ENCODE assay signal across 24 cellular contexts in genomic region chr4:105304085-105304484, GRCh38.
"Had no signal": no experiment of that assay in that cellular context is flagged by ENCODE, and none has a peak within 500 bp of the region (broad histone marks: within the 10 kb centered on the region; RNA-seq: fewer than 3 reads in every experiment).

No MANE protein-coding gene starts in this region.

- H3K27ac ChIP-seq: body of pancreas, epithelial cell of prostate, esophagus squamous epithelium, heart right ventricle, tibial nerve, WERI-Rb-1 had no signal

- H3K4me1 Mint-ChIP-seq: mesothelial cell of epicardium, neural crest cell had no signal

- H3K27ac Mint-ChIP-seq: mesothelial cell of epicardium had no signal

- H3K9me3 ChIP-seq: body of pancreas had no signal

- H3K27me3 ChIP-seq: body of pancreas, esophagus squamous epithelium, heart right ventricle, tibial nerve had no signal

- H3K4me3 Mint-ChIP-seq: activated CD8-positive, alpha-beta memory T cell treated with anti-CD3 and anti-CD28 coated beads, Interleukin-2, amount 10 ng/mL, durations not matched to agents 7 days and 5 days; mesothelial cell of epicardium; naive B cell; neural crest cell; T-helper 1 cell treated with Interleukin-12 subunit alpha and Interleukin-12 subunit beta and Interleukin-4 antibody, amounts not matched to agents 30 μg/mL and 1 μg/mL, for 36 hours had no signal

- H3K4me3 ChIP-seq: body of pancreas, esophagus squamous epithelium, heart right ventricle, tibial nerve had no signal

- H3K4me1 ChIP-seq: body of pancreas, esophagus squamous epithelium, tibial nerve had no signal

- H3K27me3 Mint-ChIP-seq: activated CD8-positive, alpha-beta memory T cell treated with anti-CD3 and anti-CD28 coated beads, Interleukin-2, amount 10 ng/mL, durations not matched to agents 7 days and 5 days; naive B cell had no signal

- H3K36me3 Mint-ChIP-seq: mesothelial cell of epicardium had no signal

- DNase-seq: activated CD4-positive, alpha-beta T cell treated with anti-CD3 and anti-CD28 coated beads for 48 hours; activated CD4-positive, alpha-beta T cell treated with anti-CD3 and anti-CD28 coated beads, Interleukin-2, amount 50 U/mL, for 48 hours; activated CD8-positive, alpha-beta memory T cell treated with anti-CD3 and anti-CD28 coated beads, Interleukin-2, amount 10 ng/mL, durations not matched to agents 7 days and 5 days; aorta; body of pancreas; effector CD8-positive, alpha-beta T cell; esophagus squamous epithelium; foreskin melanocyte; heart right ventricle; naive B cell; occipital lobe; posterior cingulate gyrus; right cardiac atrium; stimulated activated CD4-positive, alpha-beta T cell treated with anti-CD3 and anti-CD28 coated beads, Interleukin-15, amount 100 ng/mL, for 24 hours; stimulated activated CD4-positive, alpha-beta T cell treated with anti-CD3 and anti-CD28 coated beads, Interleukin-2, amount 100 ng/mL, for 24 hours; stimulated activated naive CD4-positive, alpha-beta T cell treated with Interleukin-2 at 50 U/mL for 16 hours; SW 1271; T1000; WERI-Rb-1 had no signal

- H3K36me3 ChIP-seq: esophagus squamous epithelium, heart right ventricle, tibial nerve, WERI-Rb-1 had no signal
